ENCODE assay signal across 4 cellular contexts in genomic region chrX:42738552-42738951, GRCh38. TPM values are rescaled to one million over a fixed set of nuclear protein-coding genes. Genes with fewer than 3 reads are reported as not detected.
"Had no signal": no experiment of that assay in that cellular context is flagged by ENCODE, and none has a peak within 500 bp of the region (broad histone marks: within the 10 kb centered on the region; RNA-seq: fewer than 3 reads in every experiment).

No MANE protein-coding gene starts in this region.

- ATAC-seq: GM12878 had no signal

- DNase-seq: GDM1, GF-D8 had no signal

- H3K4me3 ChIP-seq: GM12878 had no signal

RNA-seq across cellular contexts. Expression of gene PPP1R2C, which starts 39.4 kb away (rescaled TPM):
- total RNA-seq: G401, GM12878 had no signal
- polyA plus RNA-seq: GM12878 had no signal
